In the genomic region with DNA sequence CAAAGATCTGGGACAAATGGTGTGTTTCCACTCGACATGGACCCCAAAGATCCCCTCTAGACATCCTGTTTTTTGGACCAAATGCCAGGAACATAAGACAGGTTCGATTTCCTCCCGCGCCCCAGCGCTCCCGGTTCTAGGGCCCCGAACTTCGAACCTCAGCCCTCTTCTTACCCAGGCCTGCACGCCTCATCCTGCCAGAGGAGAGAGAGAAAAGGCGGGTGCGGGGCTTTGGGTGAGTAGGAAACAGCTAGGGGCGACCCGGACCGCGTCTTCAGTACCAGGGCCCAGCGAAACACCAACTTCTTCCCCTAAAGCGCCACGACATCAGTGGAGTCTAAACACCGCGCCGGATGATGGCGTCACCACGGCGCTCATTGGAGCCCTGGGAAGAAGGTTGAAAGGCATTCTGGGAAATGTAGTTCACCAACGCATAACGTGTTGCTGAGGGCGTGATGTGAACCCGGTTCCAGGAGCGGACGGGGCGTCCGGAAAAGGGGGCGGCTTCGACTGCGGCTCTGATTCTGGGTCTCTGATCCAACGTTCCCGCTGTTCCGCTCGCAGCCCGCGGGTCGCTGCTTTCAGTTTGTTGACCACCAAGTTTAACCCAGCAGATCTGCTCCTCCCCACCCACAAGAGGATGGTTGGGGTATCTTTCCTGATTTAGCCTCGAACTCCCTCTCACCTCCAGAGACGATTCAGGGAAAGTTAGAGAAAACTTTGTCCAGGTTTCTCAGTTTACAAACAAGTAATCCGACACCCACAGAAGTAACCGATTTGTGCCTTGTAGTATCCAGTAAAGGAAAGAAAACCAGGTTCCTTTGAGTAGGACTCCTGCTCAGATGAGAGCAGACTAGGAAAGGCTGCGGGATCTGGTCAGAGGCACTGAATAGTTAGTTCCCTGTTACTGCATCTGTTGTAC, we compare ENCODE assay signal across 8 cellular contexts. TPM values are rescaled to one million over a fixed set of nuclear protein-coding genes. Genes with fewer than 3 reads are reported as not detected.
DNase-seq lines count a peak whose midpoint lies in the region; ATAC-seq lines count a peak whose summit lies in the region.

A gene with protein sequence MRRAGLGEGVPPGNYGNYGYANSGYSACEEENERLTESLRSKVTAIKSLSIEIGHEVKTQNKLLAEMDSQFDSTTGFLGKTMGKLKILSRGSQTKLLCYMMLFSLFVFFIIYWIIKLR (minus strand): TSS at position 332 of the 922 bp plus-strand sequence. CDS start 139 bp downstream, at position 193.

- intact Hi-C loops in dendritic cell treated with granulocyte-macrophage colony-stimulating factor and Interleukin-4, amounts not matched to agents 40 ng/mL and 50 ng/mL, for 4 days (cut with micrococcal nuclease): no loop called here

- H3K4me3 Mint-ChIP-seq in dendritic cell treated with granulocyte-macrophage colony-stimulating factor and Interleukin-4, amounts not matched to agents 40 ng/mL and 50 ng/mL, for 4 days: peak within 1 kb of the TSS; percentile 99

- peaks cover 16% of the 10 kb centered on the region for H3K4me1 Mint-ChIP-seq in dendritic cell treated with granulocyte-macrophage colony-stimulating factor and Interleukin-4, amounts not matched to agents 40 ng/mL and 50 ng/mL, for 4 days (ENCODE audit: low read depth)

- peak; percentile 36 to 93 (median 88) for DNase-seq in C1 segment of cervical spinal cord (lab: John Stamatoyannopoulos, UW)
- DNase-seq in NCI-H748 treated with DMSO at 0.1 percent for 48 hours (lab: John Stamatoyannopoulos, UW): peak; percentile 81
- peak; percentile 78 to 88 for DNase-seq in activated CD4-positive, alpha-beta T cell treated with anti-CD3 and anti-CD28 coated beads, Interleukin-2, amount 50 U/mL, for 24 hours (ENCODE audit: low read depth in 1 of 2, low spot score in 1 of 2)
- peak; percentile 95 for DNase-seq in left lobe of liver (ENCODE audit: low spot score)
- peak; percentile 88 for DNase-seq in stimulated activated CD4-positive, alpha-beta T cell treated with anti-CD3 and anti-CD28 coated beads, Interleukin-2, amount 100 ng/mL, for 4 hours (ENCODE audit: low read depth)

- H3K27ac Mint-ChIP-seq in dendritic cell treated with granulocyte-macrophage colony-stimulating factor and Interleukin-4, amounts not matched to agents 40 ng/mL and 50 ng/mL, for 4 days: peak within 1 kb of the TSS; percentile 100

- H3K36me3 Mint-ChIP-seq in dendritic cell treated with granulocyte-macrophage colony-stimulating factor and Interleukin-4, amounts not matched to agents 40 ng/mL and 50 ng/mL, for 4 days (ENCODE audit: low read depth): peaks cover 14% of the 10 kb centered on the region

- H3K9me3 Mint-ChIP-seq in dendritic cell treated with granulocyte-macrophage colony-stimulating factor and Interleukin-4, amounts not matched to agents 40 ng/mL and 50 ng/mL, for 4 days: no peaks in the 10 kb centered on the region

- ATAC-seq in GM19372 (IDR thresholded peaks at IDR 0.05; ENCODE audit: low read depth, unreplicated experiment): peak; percentile 95
- ATAC-seq in HG03558 (IDR thresholded peaks at IDR 0.05; ENCODE audit: extremely low read depth, unreplicated experiment): peak; percentile 95
- ATAC-seq in left lobe of liver: peak; percentile 99

- peaks cover 19% of the 10 kb centered on the region for H3K27me3 Mint-ChIP-seq in dendritic cell treated with granulocyte-macrophage colony-stimulating factor and Interleukin-4, amounts not matched to agents 40 ng/mL and 50 ng/mL, for 4 days

RNA-seq across cellular contexts. Expression of the gene that starts here (rescaled TPM):
- total RNA-seq in left lobe of liver: 17.1 TPM

Comparison
In these comparisons a context has a peak if more than half of its experiments do, and no peak if none do; other contexts are left out.
1. Peak in every context shown above with its lines: DNase-seq and ATAC-seq.